9 cellular contexts compared by ENCODE assay signal in genomic region chr5:54719384-54720306, GRCh38.
DNase-seq lines count a peak whose midpoint lies in the region; ATAC-seq and TF ChIP-seq lines count a peak whose summit lies in the region.
"Had no signal": no experiment of that assay in that cellular context is flagged by ENCODE, and none has a peak within 500 bp of the region (broad histone marks: within the 10 kb centered on the region; RNA-seq: fewer than 3 reads in every experiment).

No MANE protein-coding gene starts in this region.

- DNase-seq in ELR (ENCODE audit: low read depth) (peak; percentile 61), RPMI7951 (ENCODE audit: low read depth) (peak; percentile 35), neuronal stem cell (ENCODE audit: low spot score) (peak; percentile 52), COLO668 (lab: John Stamatoyannopoulos, UW; ENCODE audit: unreplicated experiment) (no peak), vagina (ENCODE audit: extremely low spot score in 2 of 2) (no peak), GDM1 (lab: John Stamatoyannopoulos, UW) (no peak)

- peak; percentile 57 for ATAC-seq in esophagus mucosa
- no peak for ATAC-seq in GM18502 (IDR thresholded peaks at IDR 0.05; ENCODE audit: poor library complexity, unreplicated experiment)

- no peak overlapping the region for H4K91ac ChIP-seq in neuronal stem cell (ENCODE audit: low read depth, low read length, poor library complexity)

- no peak for TF ChIP-seq POLR2A in vagina (IDR thresholded peaks at IDR 0.05)

- no peak overlapping the region for H3K4me2 ChIP-seq in neuronal stem cell (ENCODE audit: insufficient read depth, low read length, poor library complexity, severe bottlenecking)

- H3K27ac ChIP-seq in neuronal stem cell (replicated peaks; ENCODE audit: low read length) (peak overlapping the region; percentile 69), vagina (no peak overlapping the region)
- H3K27ac ChIP-seq: ovary had no signal

- no peak overlapping the region for H2BK5ac ChIP-seq in neuronal stem cell (ENCODE audit: low read length)

- H3K4me1 ChIP-seq in neuronal stem cell (ENCODE audit: control insufficient read depth in 2 of 2, insufficient read depth in 1 of 2, low read depth in 1 of 2, low read length in 2 of 2) (peaks cover 7 to 13% of the 10 kb centered on the region in 2 donors), vagina (peaks cover 17% of the 10 kb centered on the region)

- TF ChIP-seq CTCF in vagina (IDR thresholded peaks at IDR 0.05), result no peak

- H2BK12ac ChIP-seq in neuronal stem cell (ENCODE audit: low read length), result no peak overlapping the region

- H3K79me1 ChIP-seq in neuronal stem cell (ENCODE audit: low read depth, low read length), result no peaks in the 10 kb centered on the region

- H4K8ac ChIP-seq in neuronal stem cell (ENCODE audit: low read depth, low read length), result no peak overlapping the region

- intact Hi-C loops in vagina (cut with DNase I), result no loop called here

- peaks cover 0 to 3% of the 10 kb centered on the region in 2 donors for H3K9me3 ChIP-seq in neuronal stem cell (replicated peaks in 1 of 2; ENCODE audit: control insufficient read depth in 2 of 2, insufficient read depth in 1 of 2, low read depth in 1 of 2, low read length in 2 of 2)
- no peaks in the 10 kb centered on the region for H3K9me3 ChIP-seq in vagina
- H3K9me3 ChIP-seq: ovary had no signal

- H2AK5ac ChIP-seq in neuronal stem cell (ENCODE audit: low read depth, low read length), result no peak overlapping the region

- H3K14ac ChIP-seq in neuronal stem cell (ENCODE audit: low read length), result no peak overlapping the region

- H2BK15ac ChIP-seq in neuronal stem cell (ENCODE audit: low read length), result no peak overlapping the region

- no CpG with 5 or more reads among the region's 7 CpGs for WGBS in neuronal stem cell (ENCODE audit: extremely low coverage in 2 of 2, insufficient read length in 2 of 2, insufficient replicate concordance in 1 of 2), 2 donors

- H3K36me3 ChIP-seq in neuronal stem cell (replicated peaks in 1 of 2; ENCODE audit: control insufficient read depth in 2 of 2, insufficient read depth in 2 of 2, low read length in 2 of 2), result no peaks in the 10 kb centered on the region
- H3K36me3 ChIP-seq in vagina, result no peaks in the 10 kb centered on the region
- H3K36me3 ChIP-seq: ovary had no signal

- H3K27me3 ChIP-seq in neuronal stem cell (ENCODE audit: control insufficient read depth in 3 of 3, insufficient read depth in 3 of 3, low read depth in 1 of 3, low read length in 3 of 3), result no peaks in the 10 kb centered on the region
- no peaks in the 10 kb centered on the region for H3K27me3 ChIP-seq in vagina
- H3K27me3 ChIP-seq: ovary had no signal

- H3K23ac ChIP-seq in neuronal stem cell (ENCODE audit: low read depth, low read length, poor library complexity), result no peak overlapping the region

- no peak overlapping the region for H2BK120ac ChIP-seq in neuronal stem cell (ENCODE audit: low read depth, low read length)

- H2AFZ ChIP-seq in neuronal stem cell (ENCODE audit: low read length), result peak overlapping the region; percentile 52

- H3K4ac ChIP-seq in neuronal stem cell (ENCODE audit: low read length), result no peak overlapping the region

- no peak overlapping the region for H3K4me3 ChIP-seq in neuronal stem cell (ENCODE audit: low read length in 2 of 2)
- no peak overlapping the region for H3K4me3 ChIP-seq in vagina
- H3K4me3 ChIP-seq: ovary had no signal

- peak overlapping the region; percentile 53 for H3K18ac ChIP-seq in neuronal stem cell (ENCODE audit: low read length)

- H3K9ac ChIP-seq in neuronal stem cell (ENCODE audit: low read depth, low read length, poor library complexity), result no peak overlapping the region

Comparison
In these comparisons a context has a peak if more than half of its experiments do, and no peak if none do; other contexts are left out.
1. DNase-seq: peak in ELR (single experiment), RPMI7951 (single experiment) and neuronal stem cell (single experiment); none in COLO668 (single experiment), vagina (0 of 2) and GDM1 (single experiment).